Comparison of ENCODE assay signal across 8 cellular contexts in the genomic region with DNA sequence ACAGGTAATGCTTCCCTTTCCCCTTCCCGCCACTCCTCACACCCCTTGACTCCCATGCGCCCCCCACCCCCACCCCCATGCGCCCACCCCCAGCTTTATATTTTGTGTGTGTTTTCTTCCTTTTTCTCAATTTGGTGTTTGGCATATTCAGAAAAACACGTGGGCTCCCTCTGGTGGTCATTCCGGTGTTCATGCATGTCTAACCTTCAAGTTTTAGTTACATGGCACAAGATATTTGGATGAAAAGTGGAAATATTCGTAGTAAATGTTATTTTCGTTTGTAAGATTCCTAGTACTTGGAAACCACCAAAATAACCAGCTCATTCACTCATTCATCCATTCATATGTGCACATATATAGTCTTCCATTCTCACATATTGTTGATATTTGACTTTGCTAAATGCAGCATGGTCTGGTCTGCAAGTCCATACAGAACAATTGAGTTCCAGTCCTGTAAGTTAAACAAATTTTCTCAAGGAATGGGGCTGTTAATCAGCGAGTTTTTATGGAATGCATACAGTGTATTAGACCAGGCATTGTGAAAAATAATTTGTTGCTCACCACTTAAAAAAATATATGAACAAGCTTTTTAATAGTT.
DNase-seq lines count a peak whose midpoint lies in the region; ATAC-seq and TF ChIP-seq lines count a peak whose summit lies in the region.

No MANE protein-coding gene starts in this region.

- H3K9ac ChIP-seq in OCI-LY1 (ENCODE audit: low read length) = no peak overlapping the region

- no peak overlapping the region for H3K27ac Mint-ChIP-seq in type B pancreatic cell

- H3K4me1 ChIP-seq in HAP-1 (peaks cover 23% of the 10 kb centered on the region), OCI-LY1 (ENCODE audit: insufficient read depth, low read length, severe bottlenecking) (no peaks in the 10 kb centered on the region), ovary (ENCODE audit: insufficient read depth) (peaks cover 4% of the 10 kb centered on the region)

- intact Hi-C loops in ovary (cut with DNase I) = loop anchor here in 3 of 4 donors (2.0 to 10.0 kb wide), 4 partner anchors 67 to 125 kb away; no protein-coding TSS in a partner anchor

- H3K27me3 Mint-ChIP-seq in type B pancreatic cell = no peaks in the 10 kb centered on the region

- no peaks in the 10 kb centered on the region for H3K9me3 Mint-ChIP-seq in type B pancreatic cell

- H3K9me2 ChIP-seq in OCI-LY1 (ENCODE audit: low read depth, low read length) = no peaks in the 10 kb centered on the region

- H3K4me1 Mint-ChIP-seq in type B pancreatic cell (ENCODE audit: unreplicated experiment) = peaks cover 10% of the 10 kb centered on the region

- H2AFZ ChIP-seq in OCI-LY1 (ENCODE audit: low read length) = no peak overlapping the region

- no peaks in the 10 kb centered on the region for H4K20me1 ChIP-seq in OCI-LY1 (ENCODE audit: insufficient read depth, low read length)

- no peak overlapping the region for H3K4me3 Mint-ChIP-seq in type B pancreatic cell

- no peaks in the 10 kb centered on the region for H3K36me3 ChIP-seq in BJ (ENCODE audit: control insufficient read depth, insufficient read depth, low read length)
- no peaks in the 10 kb centered on the region for H3K36me3 ChIP-seq in HAP-1 (replicated peaks)
- H3K36me3 ChIP-seq in OCI-LY1 (ENCODE audit: insufficient read depth, low read length) = no peaks in the 10 kb centered on the region
- H3K36me3 ChIP-seq in ovary = no peaks in the 10 kb centered on the region

- H3K27me3 ChIP-seq in BJ (ENCODE audit: control insufficient read depth, insufficient read depth, low read length) = no peaks in the 10 kb centered on the region
- H3K27me3 ChIP-seq in HAP-1 (ENCODE audit: low read depth) = no peaks in the 10 kb centered on the region
- no peaks in the 10 kb centered on the region for H3K27me3 ChIP-seq in OCI-LY1 (ENCODE audit: insufficient read depth, low read length)
- H3K27me3 ChIP-seq in ovary = no peaks in the 10 kb centered on the region

- no peaks in the 10 kb centered on the region for H3F3A ChIP-seq in OCI-LY1 (ENCODE audit: insufficient read depth, low read length)

- no peak for TF ChIP-seq EP300 in ovary (IDR thresholded peaks at IDR 0.05)

- H3K79me2 ChIP-seq in OCI-LY1 (ENCODE audit: insufficient read depth, low read length) = no peaks in the 10 kb centered on the region

- DNase-seq in BJ (ENCODE audit: low read depth) (no peak), HAP-1 (ENCODE audit: low spot score in 2 of 2) (peak; percentile 59 to 86), activated T-cell treated with anti-CD3 and anti-CD28 coated beads for 24 hours (ENCODE audit: low read depth) (peak; percentile 47), fibroblast of peridontal ligament (ENCODE audit: extremely low read depth) (peak; percentile 87), ovary (peak; percentile 72 to 83 (median 75)), type B pancreatic cell (ENCODE audit: extremely low spot score, unreplicated experiment) (no peak)

- POLR2A ChIA-PET in BJ (lab: Charles Lee) = no interaction called here

- no peaks in the 10 kb centered on the region for H3K36me3 Mint-ChIP-seq in type B pancreatic cell

- WGBS in ovary, 3 donors = 1% methylated on average over 8 of the region's 8 CpGs

- CTCF ChIA-PET in BJ (lab: Yijun Ruan, JAX) = interaction anchor here (0.6 to 4.9 kb wide), 45 partner anchors 8 to 1908 kb away, joined by 3 to 88 read pairs (median 3); no protein-coding TSS in a partner anchor

- in situ Hi-C loops in HAP-1 (cut with MboI; ENCODE audit: low sequenced_read_pairs) = loop anchor here (5.0 kb wide), 1 partner anchor 70 kb away; no protein-coding TSS in a partner anchor

- ATAC-seq in GM18502 (IDR thresholded peaks at IDR 0.05; ENCODE audit: poor library complexity, unreplicated experiment) = no peak

- H3K4me2 ChIP-seq in OCI-LY1 (ENCODE audit: low read length) = no peak overlapping the region

- H3K27ac ChIP-seq in OCI-LY1 (ENCODE audit: low read depth, low read length, poor library complexity, severe bottlenecking) = no peak overlapping the region
- no peak overlapping the region for H3K27ac ChIP-seq in ovary

- no peak for TF ChIP-seq POLR2A in ovary (IDR thresholded peaks at IDR 0.05)

- H3K9me3 ChIP-seq in HAP-1 = no peaks in the 10 kb centered on the region
- H3K9me3 ChIP-seq in OCI-LY1 (ENCODE audit: low read length) = no peaks in the 10 kb centered on the region
- H3K9me3 ChIP-seq in ovary = no peaks in the 10 kb centered on the region

- H3K4me3 ChIP-seq in BJ (ENCODE audit: low read depth, low read length) (no peak overlapping the region), HAP-1 (no peak overlapping the region), OCI-LY1 (ENCODE audit: low read depth, low read length, poor library complexity, severe bottlenecking) (no peak overlapping the region), ovary (no peak overlapping the region)

- TF ChIP-seq CTCF in BJ (IDR thresholded peaks at IDR 0.05; ENCODE audit: insufficient read depth, low read depth, low read length) (peak; percentile 72), OCI-LY1 (IDR thresholded peaks at IDR 0.05; ENCODE audit: low read length) (peak; percentile 73), ovary (IDR thresholded peaks at IDR 0.05) (peak in 2 of 3 donors; percentile 45 to 64), type B pancreatic cell (conservative IDR thresholded peaks at IDR 0.05) (peak; percentile 83)

Comparison
In these comparisons a context has a peak if more than half of its experiments do, and no peak if none do; other contexts are left out.
1. DNase-seq: peak in HAP-1 (2 of 2), activated T-cell treated with anti-CD3 and anti-CD28 coated beads for 24 hours (single experiment), fibroblast of peridontal ligament (single experiment) and ovary (5 of 5); none in BJ (single experiment) and type B pancreatic cell (single experiment).
2. Peak in every context shown above with its lines, with median percentiles within 50 percentile points of each other: CTCF ChIP-seq.